Comparison of ENCODE assay signal across 1 cellular context in the genomic region with DNA sequence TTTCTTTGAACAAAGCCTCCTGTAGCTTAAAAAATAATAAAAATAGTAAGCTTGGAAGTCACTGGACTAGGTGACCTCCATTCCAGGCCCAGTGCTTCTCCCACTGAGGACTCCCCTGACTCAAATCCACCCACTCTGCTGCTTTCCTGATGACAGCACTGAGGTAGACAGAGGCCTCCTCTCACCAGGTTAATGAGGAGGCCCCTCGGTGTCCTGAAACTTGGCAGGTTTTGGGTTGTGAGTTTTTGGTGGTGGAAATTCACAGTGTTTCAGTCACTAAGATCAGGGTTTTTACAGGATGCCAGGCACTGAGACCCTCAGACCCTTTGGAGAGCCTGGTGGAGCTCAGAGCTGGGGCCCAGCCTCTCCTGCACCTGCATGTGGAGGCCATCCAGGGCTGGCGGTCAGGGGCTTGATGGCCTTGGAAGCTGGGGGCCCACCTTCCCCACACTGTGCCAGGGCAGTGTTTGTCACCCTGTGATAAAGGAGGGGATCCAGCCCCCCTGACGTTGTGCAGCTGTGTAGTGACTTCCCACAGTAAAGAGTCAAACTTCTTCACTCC.
TF ChIP-seq lines count a peak whose summit lies in the region.

No MANE protein-coding gene starts in this region.

TF ChIP-seq in IMR-90, 13 proteins besides CTCF, POLR2A, EP300 and RAD21:
- no peak for TF ChIP-seq MAFK (IDR thresholded peaks at IDR 0.05; ENCODE audit: low read depth, low read length)
- TF ChIP-seq, protein P1, sequence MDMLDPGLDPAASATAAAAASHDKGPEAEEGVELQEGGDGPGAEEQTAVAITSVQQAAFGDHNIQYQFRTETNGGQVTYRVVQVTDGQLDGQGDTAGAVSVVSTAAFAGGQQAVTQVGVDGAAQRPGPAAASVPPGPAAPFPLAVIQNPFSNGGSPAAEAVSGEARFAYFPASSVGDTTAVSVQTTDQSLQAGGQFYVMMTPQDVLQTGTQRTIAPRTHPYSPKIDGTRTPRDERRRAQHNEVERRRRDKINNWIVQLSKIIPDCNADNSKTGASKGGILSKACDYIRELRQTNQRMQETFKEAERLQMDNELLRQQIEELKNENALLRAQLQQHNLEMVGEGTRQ (IDR thresholded peaks at IDR 0.05; ENCODE audit: low read depth, low read length), result no peak
